In genomic region chr17:82492647-82493516, GRCh38 we compare ENCODE assay signal across 14 cellular contexts. TPM values are rescaled to one million over a fixed set of nuclear protein-coding genes. Genes with fewer than 3 reads are reported as not detected.
DNase-seq lines count a peak whose midpoint lies in the region; ATAC-seq, FAIRE-seq and TF ChIP-seq lines count a peak whose summit lies in the region.
"Had no signal": no experiment of that assay in that cellular context is flagged by ENCODE, and none has a peak within 500 bp of the region (broad histone marks: within the 10 kb centered on the region; RNA-seq: fewer than 3 reads in every experiment).

No MANE protein-coding gene starts in this region.

- WGBS in A549 (ENCODE audit: missing lambda C conversion rate), result 55% methylated on average over 19 of the region's 19 CpGs

- ATAC-seq in A549 (no peak), foreskin keratinocyte (peak; percentile 32), HG02970 (IDR thresholded peaks at IDR 0.05; ENCODE audit: low FRiP score, unreplicated experiment) (no peak), GM21367 (IDR thresholded peaks at IDR 0.05; ENCODE audit: unreplicated experiment) (no peak)
- ATAC-seq: effector memory CD8-positive, alpha-beta T cell; naive thymus-derived CD8-positive, alpha-beta T cell had no signal

- no peak for TF ChIP-seq EP300 in A549 (IDR thresholded peaks at IDR 0.05)

- H3K4me3 ChIP-seq in A549, result no peak overlapping the region

- POLR2A ChIA-PET in A549 (lab: Yijun Ruan, JAX), result interaction anchor here (0.9 kb wide), 1 partner anchor 36 kb away, joined by 4 read pairs; no protein-coding TSS in a partner anchor

- DNase-seq in A549 (ENCODE audit: low read depth in 1 of 2, low spot score in 1 of 2), result peak in 1 of 2 experiments; percentile 79
- peak; percentile 51 for DNase-seq in HS-27A (ENCODE audit: low read depth)
- DNase-seq in amniotic epithelial cell (ENCODE audit: low read depth), result peak; percentile 79
- peak; percentile 52 to 77 for DNase-seq in foreskin keratinocyte
- DNase-seq in retina, result no peak
- DNase-seq in NCI-H446 treated with DMSO at 0.1 percent for 48 hours (lab: John Stamatoyannopoulos, UW), result no peak
- DNase-seq: activated CD4-positive, alpha-beta T cell treated with anti-CD3 and anti-CD28 coated beads, Interleukin-2, amount 50 U/mL, for 4 hours; activated naive CD4-positive, alpha-beta T cell treated with anti-CD3 and anti-CD28 coated beads for 36 hours; effector memory CD8-positive, alpha-beta T cell; kidney; naive thymus-derived CD8-positive, alpha-beta T cell had no signal

- TF ChIP-seq RAD21 in A549 (conservative IDR thresholded peaks at IDR 0.05 in 1 of 2, IDR thresholded peaks at IDR 0.05 in 1 of 2), result no peak

- H3K4me1 ChIP-seq in A549 (peaks cover 32% of the 10 kb centered on the region), foreskin keratinocyte (peaks cover 3% of the 10 kb centered on the region)

- no peaks in the 10 kb centered on the region for H3K27me3 ChIP-seq in foreskin keratinocyte

- TF ChIP-seq POLR2A in A549 (IDR thresholded peaks at IDR 0.05; ENCODE audit: low read length), result 0 out of 2 replicates have a peak, but pooled peaks have one; percentile 21

- CTCF ChIA-PET in A549 (lab: Yijun Ruan, JAX), result interaction anchor here (0.6 to 5.7 kb wide), 20 partner anchors 9 to 179 kb away, joined by 3 to 31 read pairs (median 4); partner anchors contain the start of gene FOXK2

- no peak for TF ChIP-seq CTCF in A549 (IDR thresholded peaks at IDR 0.05)
- TF ChIP-seq CTCF in foreskin keratinocyte (conservative IDR thresholded peaks at IDR 0.05), result peak; percentile 25

- H3K4me2 ChIP-seq in A549, result peak overlapping the region; percentile 47

- FAIRE-seq in A549 (lab: Jason Lieb, UNC), result no peak
- FAIRE-seq: G401.6, kidney had no signal

- H3K27ac ChIP-seq in A549 (peak overlapping the region in 1 of 2 experiments; percentile 72; a peak in 3 of 6 replicates), foreskin keratinocyte (no peak overlapping the region)

- H3K9me3 ChIP-seq in A549, result no peaks in the 10 kb centered on the region

TF ChIP-seq in A549, 52 proteins besides CTCF, POLR2A, EP300 and RAD21:
- no peak; the same call in 1 of the 2 replicates for TF ChIP-seq JUNB (IDR thresholded peaks at IDR 0.05)
- peak; percentile 45; the same call in 1 of the 2 replicates for TF ChIP-seq FOSL2 (IDR thresholded peaks at IDR 0.05)
- TF ChIP-seq FOSL2 (CRISPR knock-in tag; IDR thresholded peaks at IDR 0.05), result peak; percentile 77
- TF ChIP-seq MAX (IDR thresholded peaks at IDR 0.05), result 0 out of 2 replicates have a peak, but pooled peaks have one; percentile 3

RNA-seq across cellular contexts. Expression of gene FOXK2, which starts 26.6 kb away (rescaled TPM):
- polyA plus RNA-seq in A549 (2011; rRNA removed), result 34.8 and 35.9 TPM in 2 replicates
- polyA plus RNA-seq in A549 (2012; cell fraction: cytosol; rRNA removed), result 32.8 and 42.8 TPM in 2 replicates
- 49.2 and 51.8 TPM in 2 replicates for polyA plus RNA-seq in A549 (2012; cell fraction: nucleus; rRNA removed)
- polyA plus RNA-seq in A549 (2017; fragmentation: RNase III; extraction: RNeasy Plus Mini Kit Qiagen cat#74134 plus additional on column Dnase treatment), result 37.5 to 39.2 TPM (median 38.2 TPM) in 3 replicates
- polyA minus RNA-seq in A549 (2011; rRNA and poly(A)+ RNA removed), result 78.5 and 90.0 TPM in 2 replicates
- total RNA-seq in foreskin keratinocyte, result 66.1 and 70.3 TPM in 2 replicates
- 31.8 and 35.7 TPM in 2 replicates for polyA plus RNA-seq in foreskin keratinocyte

RNA-seq across cellular contexts. Expression of gene NARF, which starts 34.3 kb away (rescaled TPM):
- polyA plus RNA-seq in A549 (2011; rRNA removed), result 89.6 and 108 TPM in 2 replicates
- 75.5 and 86.9 TPM in 2 replicates for polyA plus RNA-seq in A549 (2012; cell fraction: cytosol; rRNA removed)
- polyA plus RNA-seq in A549 (2012; cell fraction: nucleus; rRNA removed), result 56.9 and 86.5 TPM in 2 replicates
- polyA plus RNA-seq in A549 (2017; fragmentation: RNase III; extraction: RNeasy Plus Mini Kit Qiagen cat#74134 plus additional on column Dnase treatment), result 38.2 to 51.2 TPM (median 45.0 TPM) in 3 replicates
- 43.0 and 48.3 TPM in 2 replicates for polyA minus RNA-seq in A549 (2011; rRNA and poly(A)+ RNA removed)
- total RNA-seq in foreskin keratinocyte, result 21.8 and 27.4 TPM in 2 replicates
- 27.5 and 32.3 TPM in 2 replicates for polyA plus RNA-seq in foreskin keratinocyte

RNA-seq across cellular contexts. Expression of gene CYBC1, which starts 42.3 kb away (rescaled TPM):
- 68.6 and 81.8 TPM in 2 replicates for polyA plus RNA-seq in A549 (2011; rRNA removed)
- polyA plus RNA-seq in A549 (2012; cell fraction: cytosol; rRNA removed), result 103 and 118 TPM in 2 replicates
- polyA plus RNA-seq in A549 (2012; cell fraction: nucleus; rRNA removed), result 189 and 277 TPM in 2 replicates
- polyA plus RNA-seq in A549 (2017; fragmentation: RNase III; extraction: RNeasy Plus Mini Kit Qiagen cat#74134 plus additional on column Dnase treatment), result 74.3 to 89.8 TPM (median 86.5 TPM) in 3 replicates
- polyA minus RNA-seq in A549 (2011; rRNA and poly(A)+ RNA removed), result 63.4 and 73.2 TPM in 2 replicates
- total RNA-seq in foreskin keratinocyte, result 27.3 and 29.5 TPM in 2 replicates
- 26.9 and 30.0 TPM in 2 replicates for polyA plus RNA-seq in foreskin keratinocyte

Comparison
In these comparisons a context has a peak if more than half of its experiments do, and no peak if none do; other contexts are left out.
1. DNase-seq: peak in HS-27A (single experiment), amniotic epithelial cell (single experiment) and foreskin keratinocyte (2 of 2); none in retina (single experiment) and NCI-H446 treated with DMSO at 0.1 percent for 48 hours (single experiment).